In genomic region chr19:15213715-15214381, GRCh38 we compare ENCODE assay signal across 18 cellular contexts. TPM values are rescaled to one million over a fixed set of nuclear protein-coding genes. Genes with fewer than 3 reads are reported as not detected.
A peak's percentile ranks its signal among the peaks of the same experiment; 100 is the strongest.
DNase-seq lines count a peak whose midpoint lies in the region; ATAC-seq and TF ChIP-seq lines count a peak whose summit lies in the region.
"Had no signal": no experiment of that assay in that cellular context is flagged by ENCODE, and none has a peak within 500 bp of the region (broad histone marks: within the 10 kb centered on the region; RNA-seq: fewer than 3 reads in every experiment).

No MANE protein-coding gene starts in this region.

- H3K36me3 Mint-ChIP-seq in HFFc6 (ENCODE audit: low read depth), result no peaks in the 10 kb centered on the region
- H3K36me3 Mint-ChIP-seq in activated T-cell treated with anti-CD3 and anti-CD28 coated beads, Interleukin-2, amount 50 U/mL, for 24 hours (ENCODE audit: low read depth), result no peaks in the 10 kb centered on the region
- H3K36me3 Mint-ChIP-seq: activated CD4-positive, alpha-beta memory T cell treated with anti-CD3 and anti-CD28 coated beads for 36 hours; naive thymus-derived CD4-positive, alpha-beta T cell had no signal

- H3K9me3 Mint-ChIP-seq in HFFc6, result no peaks in the 10 kb centered on the region
- no peaks in the 10 kb centered on the region for H3K9me3 Mint-ChIP-seq in activated T-cell treated with anti-CD3 and anti-CD28 coated beads, Interleukin-2, amount 50 U/mL, for 24 hours
- H3K9me3 Mint-ChIP-seq: activated CD4-positive, alpha-beta memory T cell treated with anti-CD3 and anti-CD28 coated beads for 36 hours; activated T-helper 1 cell treated with anti-CD3 and anti-CD28 coated beads, Interleukin-12 subunit alpha, Interleukin-12 subunit beta, Interleukin-2, Interleukin-4 antibody, amounts not matched to agents 30 ng/mL and 10 ng/mL and 1 ng/mL, durations not matched to agents 14 hours and 24 hours and 36 hours had no signal

- H3K4me1 Mint-ChIP-seq in HFFc6 (ENCODE audit: low read depth), result peaks cover 15% of the 10 kb centered on the region
- H3K4me1 Mint-ChIP-seq in activated T-cell treated with anti-CD3 and anti-CD28 coated beads, Interleukin-2, amount 50 U/mL, for 24 hours (ENCODE audit: low read depth), result no peaks in the 10 kb centered on the region

- H3K9me3 ChIP-seq in left ventricle myocardium inferior (replicated peaks) (no peaks in the 10 kb centered on the region), skeletal muscle tissue (ENCODE audit: control insufficient read depth in 3 of 3, low read length in 3 of 3) (no peaks in the 10 kb centered on the region)
- H3K9me3 ChIP-seq: lower lobe of right lung had no signal

- H3K9ac ChIP-seq in skeletal muscle tissue (ENCODE audit: low read depth in 1 of 3, low read length in 3 of 3), result peak overlapping the region in 2 of 3 donors; percentile 40 to 41

- TF ChIP-seq CTCF in choroid plexus epithelial cell (conservative IDR thresholded peaks at IDR 0.05; ENCODE audit: low read depth, low read length) (no peak), left ventricle myocardium inferior (IDR thresholded peaks at IDR 0.05; ENCODE audit: borderline replicate concordance) (no peak), HFFc6 (IDR thresholded peaks at IDR 0.05) (no peak)

- no peak overlapping the region for H3K4me3 Mint-ChIP-seq in HFFc6
- no peak overlapping the region for H3K4me3 Mint-ChIP-seq in activated T-cell treated with anti-CD3 and anti-CD28 coated beads, Interleukin-2, amount 50 U/mL, for 24 hours
- H3K4me3 Mint-ChIP-seq: activated CD4-positive, alpha-beta memory T cell treated with anti-CD3 and anti-CD28 coated beads for 36 hours; activated T-helper 1 cell treated with anti-CD3 and anti-CD28 coated beads, Interleukin-12 subunit alpha, Interleukin-12 subunit beta, Interleukin-2, Interleukin-4 antibody, amounts not matched to agents 30 ng/mL and 10 ng/mL and 1 ng/mL, durations not matched to agents 14 hours and 24 hours and 36 hours; naive thymus-derived CD4-positive, alpha-beta T cell had no signal

- H3K27me3 ChIP-seq in left ventricle myocardium inferior (ENCODE audit: low read depth) (peaks cover 7% of the 10 kb centered on the region), skeletal muscle tissue (ENCODE audit: control insufficient read depth in 3 of 3, insufficient read depth in 3 of 3, low read length in 3 of 3) (no peaks in the 10 kb centered on the region)
- H3K27me3 ChIP-seq: dorsolateral prefrontal cortex had no signal

- peaks cover 10% of the 10 kb centered on the region for H3K4me1 ChIP-seq in left ventricle myocardium inferior
- peaks cover 9 to 18% (median 17%) of the 10 kb centered on the region in 3 donors for H3K4me1 ChIP-seq in skeletal muscle tissue (ENCODE audit: control insufficient read depth in 3 of 3, insufficient read depth in 3 of 3, low read length in 3 of 3)
- H3K4me1 ChIP-seq: lower lobe of right lung had no signal

- ATAC-seq in HG03039 (IDR thresholded peaks at IDR 0.05; ENCODE audit: unreplicated experiment), result no peak
- ATAC-seq: naive thymus-derived CD4-positive, alpha-beta T cell had no signal

- intact Hi-C loops in left ventricle myocardium inferior (cut with micrococcal nuclease), result no loop called here

- H3K4me3 ChIP-seq in choroid plexus epithelial cell (ENCODE audit: low read depth, low read length), result no peak overlapping the region
- H3K4me3 ChIP-seq in left ventricle myocardium inferior, result no peak overlapping the region
- peak overlapping the region in 1 of 3 donors; percentile 41 for H3K4me3 ChIP-seq in skeletal muscle tissue (ENCODE audit: low read length in 3 of 3)
- H3K4me3 ChIP-seq: dorsolateral prefrontal cortex, lower lobe of right lung had no signal

- H3K36me3 ChIP-seq in left ventricle myocardium inferior, result no peaks in the 10 kb centered on the region
- H3K36me3 ChIP-seq in skeletal muscle tissue (ENCODE audit: control insufficient read depth in 3 of 3, insufficient read depth in 3 of 3, low read length in 3 of 3), result no peaks in the 10 kb centered on the region
- H3K36me3 ChIP-seq: lower lobe of right lung had no signal

- DNase-seq in LHCN-M2 (ENCODE audit: low read depth), result peak; percentile 63
- peak; percentile 42 for DNase-seq in choroid plexus epithelial cell (ENCODE audit: low read depth)
- peak; percentile 84 for DNase-seq in left ventricle myocardium inferior
- no peak for DNase-seq in HFFc6
- no peak for DNase-seq in HPDE6-E6E7 (ENCODE audit: extremely low spot score)
- no peak for DNase-seq in activated T-cell treated with anti-CD3 and anti-CD28 coated beads, Interleukin-2, amount 50 U/mL, for 24 hours
- DNase-seq: activated CD4-positive, alpha-beta memory T cell treated with anti-CD3 and anti-CD28 coated beads for 36 hours; C1 segment of cervical spinal cord; DMS79; dorsolateral prefrontal cortex; lower lobe of right lung; naive thymus-derived CD4-positive, alpha-beta T cell; NCI-H2029; NCI-H526 treated with DMSO at 0.1 percent for 48 hours; trophoblast cell had no signal

- H3K27ac ChIP-seq in left ventricle myocardium inferior (replicated peaks), result peak overlapping the region; percentile 74
- H3K27ac ChIP-seq in skeletal muscle tissue (ENCODE audit: low read depth, low read length), result peak overlapping the region; percentile 14
- H3K27ac ChIP-seq: lower lobe of right lung had no signal

- peaks cover 6% of the 10 kb centered on the region for H3K27me3 Mint-ChIP-seq in HFFc6 (ENCODE audit: insufficient read depth)
- no peaks in the 10 kb centered on the region for H3K27me3 Mint-ChIP-seq in activated T-cell treated with anti-CD3 and anti-CD28 coated beads, Interleukin-2, amount 50 U/mL, for 24 hours
- H3K27me3 Mint-ChIP-seq: activated CD4-positive, alpha-beta memory T cell treated with anti-CD3 and anti-CD28 coated beads for 36 hours; naive thymus-derived CD4-positive, alpha-beta T cell had no signal

- H3K27ac Mint-ChIP-seq in HFFc6, result no peak overlapping the region
- H3K27ac Mint-ChIP-seq in activated T-cell treated with anti-CD3 and anti-CD28 coated beads, Interleukin-2, amount 50 U/mL, for 24 hours, result no peak overlapping the region
- H3K27ac Mint-ChIP-seq: activated CD4-positive, alpha-beta memory T cell treated with anti-CD3 and anti-CD28 coated beads for 36 hours; activated T-helper 1 cell treated with anti-CD3 and anti-CD28 coated beads, Interleukin-12 subunit alpha, Interleukin-12 subunit beta, Interleukin-2, Interleukin-4 antibody, amounts not matched to agents 30 ng/mL and 10 ng/mL and 1 ng/mL, durations not matched to agents 14 hours and 24 hours and 36 hours; naive thymus-derived CD4-positive, alpha-beta T cell had no signal

RNA-seq across cellular contexts. Expression of gene NOTCH3, which starts 13.1 kb away (rescaled TPM):
- total RNA-seq in LHCN-M2 (2014; rRNA removed), result 10.3 and 13.8 TPM in 2 replicates
- 5.4 TPM for polyA plus RNA-seq in LHCN-M2 (2012)
- 21.7 TPM for total RNA-seq in left ventricle myocardium inferior
- 77.8 TPM for total RNA-seq in skeletal muscle tissue
- 10 to 100 TPM in 4 of 6 experiments, 1 to 10 TPM in 2; 3.4 to 18.0 (median 13.1) TPM for total RNA-seq in HFFc6 (2021; fragmentation: NEBNext Ultra II Directional; extraction: Animal tissue kit (Norgen Biotek cat#: 25700))
- total RNA-seq: activated CD4-positive, alpha-beta memory T cell treated with anti-CD3 and anti-CD28 coated beads for 36 hours; activated T-helper 1 cell treated with anti-CD3 and anti-CD28 coated beads, Interleukin-12 subunit alpha, Interleukin-12 subunit beta, Interleukin-2, Interleukin-4 antibody, amounts not matched to agents 30 ng/mL and 10 ng/mL and 1 ng/mL, durations not matched to agents 14 hours and 24 hours and 36 hours had no signal
- polyA plus RNA-seq: naive thymus-derived CD4-positive, alpha-beta T cell had no signal

RNA-seq across cellular contexts. Expression of gene EPHX3, which starts 18.4 kb away (rescaled TPM):
- total RNA-seq in LHCN-M2 (2014; rRNA removed) (not detected in 2 replicates), left ventricle myocardium inferior (not detected), skeletal muscle tissue (not detected)
- 0.02 TPM for polyA plus RNA-seq in LHCN-M2 (2012)
- under 1 TPM in 3 of 6 experiments, not detected in 3; 0.13 to 0.37 (median 0.14) TPM for total RNA-seq in HFFc6 (2021; fragmentation: NEBNext Ultra II Directional; extraction: Animal tissue kit (Norgen Biotek cat#: 25700))
- total RNA-seq: activated CD4-positive, alpha-beta memory T cell treated with anti-CD3 and anti-CD28 coated beads for 36 hours; activated T-helper 1 cell treated with anti-CD3 and anti-CD28 coated beads, Interleukin-12 subunit alpha, Interleukin-12 subunit beta, Interleukin-2, Interleukin-4 antibody, amounts not matched to agents 30 ng/mL and 10 ng/mL and 1 ng/mL, durations not matched to agents 14 hours and 24 hours and 36 hours had no signal
- polyA plus RNA-seq: naive thymus-derived CD4-positive, alpha-beta T cell had no signal

Comparison
In these comparisons a context has a peak if more than half of its experiments do, and no peak if none do; other contexts are left out.
1. DNase-seq: peak in LHCN-M2 (single experiment), choroid plexus epithelial cell (single experiment) and left ventricle myocardium inferior (single experiment); none in HFFc6 (single experiment), HPDE6-E6E7 (single experiment) and activated T-cell treated with anti-CD3 and anti-CD28 coated beads, Interleukin-2, amount 50 U/mL, for 24 hours (single experiment).